Comparison of ENCODE assay signal across 9 cellular contexts in genomic region chr21:44485796-44486195, GRCh38. TPM values are rescaled to one million over a fixed set of nuclear protein-coding genes. Genes with fewer than 3 reads are reported as not detected.
DNase-seq lines count a peak whose midpoint lies in the region; ATAC-seq, FAIRE-seq and TF ChIP-seq lines count a peak whose summit lies in the region.
"Had no signal": no experiment of that assay in that cellular context is flagged by ENCODE, and none has a peak within 500 bp of the region (broad histone marks: within the 10 kb centered on the region; RNA-seq: fewer than 3 reads in every experiment).

No MANE protein-coding gene starts in this region.

- no peaks in the 10 kb centered on the region for H3K4me1 ChIP-seq in iPS-15b (ENCODE audit: control insufficient read depth, insufficient read depth, low read length)
- no peaks in the 10 kb centered on the region for H3K4me1 ChIP-seq in psoas muscle

- no peak overlapping the region for H3K27ac Mint-ChIP-seq in activated B cell treated with CpG ODN at 0.5 μM for 24 hours
- H3K27ac Mint-ChIP-seq: activated naive CD4-positive, alpha-beta T cell treated with anti-CD3 and anti-CD28 coated beads, Interleukin-2, amount 10 ng/mL, durations not matched to agents 7 days and 5 days had no signal

- FAIRE-seq in GM12891 (lab: Jason Lieb, UNC) = no peak

- H3K4me3 Mint-ChIP-seq in activated B cell treated with CpG ODN at 0.5 μM for 24 hours = peak overlapping the region; percentile 28
- H3K4me3 Mint-ChIP-seq: activated naive CD4-positive, alpha-beta T cell treated with anti-CD3 and anti-CD28 coated beads, Interleukin-2, amount 10 ng/mL, durations not matched to agents 7 days and 5 days had no signal

- CTCF ChIA-PET in activated B cell treated with CpG ODN at 0.5 μM for 24 hours (lab: Charles Lee) = no interaction called here

- no peak for TF ChIP-seq POLR2A in GM12891 (IDR thresholded peaks at IDR 0.05; ENCODE audit: low read depth, low read length)

- peaks cover 2% of the 10 kb centered on the region for H3K27me3 Mint-ChIP-seq in activated B cell treated with CpG ODN at 0.5 μM for 24 hours

- H3K36me3 ChIP-seq in H7 (replicated peaks; ENCODE audit: control insufficient read depth, insufficient read depth, low read length) = peaks cover 3% of the 10 kb centered on the region
- no peaks in the 10 kb centered on the region for H3K36me3 ChIP-seq in iPS-15b (ENCODE audit: control insufficient read depth, insufficient read depth, low read length)
- no peaks in the 10 kb centered on the region for H3K36me3 ChIP-seq in psoas muscle (ENCODE audit: insufficient read depth in 1 of 2, low read depth in 1 of 2)

- H3K36me3 Mint-ChIP-seq in activated B cell treated with CpG ODN at 0.5 μM for 24 hours (ENCODE audit: low read depth) = no peaks in the 10 kb centered on the region
- H3K36me3 Mint-ChIP-seq: activated naive CD4-positive, alpha-beta T cell treated with anti-CD3 and anti-CD28 coated beads, Interleukin-2, amount 10 ng/mL, durations not matched to agents 7 days and 5 days had no signal

- H3K27me3 ChIP-seq in H7 (ENCODE audit: control insufficient read depth, insufficient read depth, low read length) (no peaks in the 10 kb centered on the region; the same call in 1 of the 2 replicates), iPS-15b (ENCODE audit: control insufficient read depth, insufficient read depth, low read length) (no peaks in the 10 kb centered on the region), psoas muscle (ENCODE audit: insufficient read depth in 3 of 3, low read length in 2 of 3) (peaks cover 0 to 13% (median 2%) of the 10 kb centered on the region in 3 donors)

- DNase-seq in H7 = no peak
- no peak for DNase-seq in activated B cell treated with CpG ODN at 0.5 μM for 24 hours
- DNase-seq in psoas muscle = no peak
- no peak for DNase-seq in GM12891 (ENCODE audit: insufficient read length, low spot score)
- no peak for DNase-seq in SHP77 treated with DMSO at 0.1 percent for 48 hours (lab: John Stamatoyannopoulos, UW)
- no peak for DNase-seq in epidermal melanocyte (ENCODE audit: insufficient read length, low spot score)
- DNase-seq: activated naive CD4-positive, alpha-beta T cell treated with anti-CD3 and anti-CD28 coated beads, Interleukin-2, amount 10 ng/mL, durations not matched to agents 7 days and 5 days had no signal

- H3K4me1 Mint-ChIP-seq in activated B cell treated with CpG ODN at 0.5 μM for 24 hours = no peaks in the 10 kb centered on the region

- H3K4me3 ChIP-seq in H7 (ENCODE audit: insufficient read depth, low read depth, low read length) = peak overlapping the region; percentile 71
- peak overlapping the region; percentile 37 for H3K4me3 ChIP-seq in iPS-15b (ENCODE audit: low read depth, low read length)
- peak overlapping the region; percentile 15 for H3K4me3 ChIP-seq in psoas muscle

- TF ChIP-seq CTCF in activated B cell treated with CpG ODN at 0.5 μM for 24 hours (IDR thresholded peaks at IDR 0.05) (no peak), psoas muscle (IDR thresholded peaks at IDR 0.05) (no peak)

- ATAC-seq in activated B cell treated with CpG ODN at 0.5 μM for 24 hours (ENCODE audit: low read depth) (no peak), psoas muscle (no peak)

- H3K9me3 ChIP-seq in iPS-15b (ENCODE audit: control insufficient read depth, insufficient read depth, low read length) (no peaks in the 10 kb centered on the region), psoas muscle (no peaks in the 10 kb centered on the region)

- POLR2A ChIA-PET in activated B cell treated with CpG ODN at 0.5 μM for 24 hours (lab: Charles Lee) = no interaction called here

- intact Hi-C loops in activated B cell treated with CpG ODN at 0.5 μM for 24 hours (cut with micrococcal nuclease) = no loop called here
- intact Hi-C loops in psoas muscle (cut with DNase I) = no loop called here

- no peak overlapping the region for H3K9ac ChIP-seq in iPS-15b (ENCODE audit: low read depth, low read length)

- no peak overlapping the region for H3K27ac ChIP-seq in psoas muscle
- H3K27ac ChIP-seq: VCaP had no signal

- peaks cover 5% of the 10 kb centered on the region for H3K9me3 Mint-ChIP-seq in activated B cell treated with CpG ODN at 0.5 μM for 24 hours

- WGBS in psoas muscle, 3 donors = 63 to 72% (median 70%) methylated on average over 10 of the region's 10 CpGs

TF ChIP-seq in GM12891, 5 proteins besides CTCF, POLR2A, EP300 and RAD21:
- TF ChIP-seq SPI1 (IDR thresholded peaks at IDR 0.05; ENCODE audit: low read depth, low read length) (no peak), POLR2AphosphoS5 (IDR thresholded peaks at IDR 0.05; ENCODE audit: low read depth, low read length) (no peak), PAX5 (IDR thresholded peaks at IDR 0.05; ENCODE audit: insufficient read depth, low read length, severe bottlenecking) (no peak), TAF1 (IDR thresholded peaks at IDR 0.05; ENCODE audit: low read depth, low read length) (no peak)
TF ChIP-seq in GM12891: peak in this region for 0.

RNA-seq across cellular contexts. Expression of gene LRRC3, which starts 30.5 kb away (rescaled TPM):
- total RNA-seq in H7 (2014; rRNA removed; shearing (Covaris generic)) = 3.8 and 4.6 TPM in 2 replicates
- 0.91 and 1.00 TPM in 2 replicates for total RNA-seq in activated B cell treated with CpG ODN at 0.5 μM for 24 hours
- 1 to 10 TPM in 1 of 4 donors, under 1 TPM in 3; 0.13 to 1.1 (median 0.23) TPM for total RNA-seq in psoas muscle
- under 1 TPM; 0.08 to 0.29 (median 0.08) TPM for polyA plus RNA-seq in psoas muscle
- 0.37 TPM for polyA plus RNA-seq in GM12891 (2012; ENCODE audit: low read depth, missing spikeins)

RNA-seq across cellular contexts. Expression of gene KRTAP10-1, which starts 54.2 kb away (rescaled TPM):
- not detected in 2 replicates for total RNA-seq in H7 (2014; rRNA removed; shearing (Covaris generic))
- total RNA-seq in activated B cell treated with CpG ODN at 0.5 μM for 24 hours (not detected in 2 replicates), psoas muscle (not detected)
- not detected for polyA plus RNA-seq in psoas muscle
- polyA plus RNA-seq in GM12891 (2012; ENCODE audit: low read depth, missing spikeins) = not detected

Comparison
In these comparisons a context has a peak if more than half of its experiments do, and no peak if none do; other contexts are left out.
1. H3K4me3 ChIP-seq: peak in every context shown above with its lines; median percentile 71 in H7; 37 in iPS-15b; 15 in psoas muscle.